9 cellular contexts compared by ENCODE assay signal in the genomic region with DNA sequence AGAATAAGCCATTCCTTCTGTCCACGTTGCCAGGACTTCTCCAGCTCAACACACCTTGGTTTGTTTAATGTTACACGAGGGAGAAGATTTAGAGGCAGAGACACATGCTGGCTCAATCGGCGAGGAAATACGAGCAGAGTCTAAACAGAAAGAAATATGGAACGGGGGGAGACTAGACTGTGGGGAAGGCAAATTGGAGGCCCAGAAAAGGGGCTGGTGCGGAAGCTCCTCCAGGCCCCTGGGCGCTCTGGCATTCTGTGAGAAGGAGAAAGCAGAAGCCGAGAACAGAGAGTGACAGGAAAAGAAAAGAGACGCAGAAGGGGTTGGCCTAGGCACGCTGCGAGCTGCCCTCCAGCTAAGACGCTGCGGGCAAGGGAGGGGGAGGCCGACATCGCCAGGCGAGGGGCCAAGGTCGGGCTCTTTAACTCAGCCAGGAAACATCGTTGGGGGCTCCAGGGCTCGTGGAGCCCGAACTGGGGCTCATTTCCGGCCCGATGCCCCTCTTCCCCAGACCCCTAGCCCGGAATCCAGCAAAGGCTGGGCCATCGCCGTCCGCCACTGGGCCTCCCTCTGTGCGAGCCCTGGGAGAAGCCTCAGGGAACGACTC. TPM values are rescaled to one million over a fixed set of nuclear protein-coding genes. Genes with fewer than 3 reads are reported as not detected.
DNase-seq lines count a peak whose midpoint lies in the region; ATAC-seq and TF ChIP-seq lines count a peak whose summit lies in the region.
"Had no signal": no experiment of that assay in that cellular context is flagged by ENCODE, and none has a peak within 500 bp of the region (broad histone marks: within the 10 kb centered on the region; RNA-seq: fewer than 3 reads in every experiment).

No MANE protein-coding gene starts in this region.

- DNase-seq in T-cell = peak in 1 of 34 experiments; percentile 46
- no peak for DNase-seq in foreskin fibroblast
- no peak for DNase-seq in progenitor cell of endocrine pancreas (ENCODE audit: low spot score, unreplicated experiment)
- no peak for DNase-seq in SW 1271 (lab: John Stamatoyannopoulos, UW)
- DNase-seq in substantia nigra (lab: John Stamatoyannopoulos, UW) = no peak

- H3K36me3 Mint-ChIP-seq in T-cell (no peaks in the 10 kb centered on the region), progenitor cell of endocrine pancreas (ENCODE audit: insufficient read depth) (no peaks in the 10 kb centered on the region)

- CTCF ChIA-PET in T-cell (lab: Charles Lee) = interaction anchor here in 1 of 2 donors (1.4 kb wide), 1 partner anchor 11 kb away, joined by 5 read pairs; no protein-coding TSS in a partner anchor

- H3K27ac Mint-ChIP-seq in T-cell (peak overlapping the region in 1 of 2 donors; percentile 79), progenitor cell of endocrine pancreas (peak overlapping the region; percentile 2)

- H3K27ac ChIP-seq in 22Rv1 (peak overlapping the region; percentile 68), substantia nigra (ENCODE audit: low read depth, low read length, poor library complexity, severe bottlenecking) (no peak overlapping the region)

- H3K4me3 ChIP-seq in foreskin fibroblast (ENCODE audit: low read depth in 1 of 2, low read length in 2 of 2) = peak overlapping the region; percentile 42 to 46

- peak; percentile 13 for ATAC-seq in GM19035 (IDR thresholded peaks at IDR 0.05; ENCODE audit: unreplicated experiment)
- ATAC-seq in T-cell (replicated peaks in 1 of 4) = peak; percentile 43 to 53 (median 46)
- ATAC-seq in GM19452 (IDR thresholded peaks at IDR 0.05; ENCODE audit: unreplicated experiment) = no peak

- H3K9me3 Mint-ChIP-seq in T-cell (no peaks in the 10 kb centered on the region), progenitor cell of endocrine pancreas (ENCODE audit: low read depth) (no peaks in the 10 kb centered on the region)

- H3K27me3 Mint-ChIP-seq in T-cell = peaks cover 68 to 82% of the 10 kb centered on the region in 2 donors
- peaks cover 96% of the 10 kb centered on the region for H3K27me3 Mint-ChIP-seq in progenitor cell of endocrine pancreas

- TF ChIP-seq CTCF in 22Rv1 (IDR thresholded peaks at IDR 0.05) (no peak), foreskin fibroblast (IDR thresholded peaks at IDR 0.05; ENCODE audit: low read depth, low read length) (no peak), progenitor cell of endocrine pancreas (IDR thresholded peaks at IDR 0.05; ENCODE audit: unreplicated experiment) (no peak)

- POLR2A ChIA-PET in T-cell (lab: Charles Lee) = interaction anchor here in 1 of 2 donors (0.9 kb wide), 1 partner anchor 84 kb away, joined by 3 read pairs; no protein-coding TSS in a partner anchor

- H3K4me1 Mint-ChIP-seq in T-cell = peaks cover 33 to 44% (median 36%) of the 10 kb centered on the region in 3 donors
- H3K4me1 Mint-ChIP-seq in progenitor cell of endocrine pancreas (ENCODE audit: low read depth) = peaks cover 9% of the 10 kb centered on the region

- H3K4me3 Mint-ChIP-seq in T-cell (peak overlapping the region; percentile 77 to 86 (median 83)), progenitor cell of endocrine pancreas (ENCODE audit: low read depth) (peak overlapping the region; percentile 67)

RNA-seq across cellular contexts. Expression of a gene that starts 3.2 kb away (rescaled TPM):
- total RNA-seq in T-cell (10 to 100 TPM in 1 of 5 donors, 1 to 10 TPM in 4; 1.7 to 12.4 (median 4.4) TPM), progenitor cell of endocrine pancreas (not detected in 2 replicates)
- total RNA-seq: frontal cortex had no signal
